Comparison of ENCODE assay signal across 1 cellular context in the genomic region with DNA sequence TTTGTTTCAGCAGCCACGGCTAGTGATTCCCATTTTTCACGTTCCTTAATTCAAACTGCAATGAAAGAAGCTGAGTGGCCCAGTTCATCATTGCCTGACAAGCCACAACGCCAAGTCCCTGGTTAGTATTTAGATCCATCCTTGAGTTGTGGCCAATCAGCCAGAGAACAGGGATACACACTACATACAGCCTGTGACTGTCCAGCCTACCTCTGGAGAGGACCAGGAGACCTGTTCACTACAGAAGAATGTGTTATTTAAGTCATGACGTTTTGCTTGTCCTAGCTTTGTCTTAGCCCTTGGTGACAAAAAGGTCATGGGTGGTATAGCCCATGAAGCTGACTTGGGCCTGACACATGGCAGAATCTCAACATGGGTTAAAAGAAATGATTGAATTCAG.
TF ChIP-seq lines count a peak whose summit lies in the region.

No MANE protein-coding gene starts in this region.

TF ChIP-seq in IMR-90, 13 proteins besides CTCF, POLR2A, EP300 and RAD21:
- TF ChIP-seq MAFK (IDR thresholded peaks at IDR 0.05; ENCODE audit: low read depth, low read length) (no peak), NFE2L2 (IDR thresholded peaks at IDR 0.05; ENCODE audit: low read depth, low read length) (no peak), BHLHE40 (IDR thresholded peaks at IDR 0.05; ENCODE audit: low read depth, low read length) (no peak), CEBPB (IDR thresholded peaks at IDR 0.05; ENCODE audit: low read depth, low read length) (no peak), ELK1 (IDR thresholded peaks at IDR 0.05; ENCODE audit: borderline replicate concordance, low read depth, low read length) (no peak), MXI1 (IDR thresholded peaks at IDR 0.05; ENCODE audit: borderline replicate concordance, low read depth, low read length) (no peak), SMC3 (IDR thresholded peaks at IDR 0.05; ENCODE audit: low read depth, low read length) (no peak), RCOR1 (IDR thresholded peaks at IDR 0.05; ENCODE audit: insufficient replicate concordance, low read length) (no peak), MAZ (IDR thresholded peaks at IDR 0.05; ENCODE audit: borderline replicate concordance, low read depth, low read length) (no peak), RFX5 (IDR thresholded peaks at IDR 0.05; ENCODE audit: low read depth, low read length) (no peak)
- TF ChIP-seq, protein P1, sequence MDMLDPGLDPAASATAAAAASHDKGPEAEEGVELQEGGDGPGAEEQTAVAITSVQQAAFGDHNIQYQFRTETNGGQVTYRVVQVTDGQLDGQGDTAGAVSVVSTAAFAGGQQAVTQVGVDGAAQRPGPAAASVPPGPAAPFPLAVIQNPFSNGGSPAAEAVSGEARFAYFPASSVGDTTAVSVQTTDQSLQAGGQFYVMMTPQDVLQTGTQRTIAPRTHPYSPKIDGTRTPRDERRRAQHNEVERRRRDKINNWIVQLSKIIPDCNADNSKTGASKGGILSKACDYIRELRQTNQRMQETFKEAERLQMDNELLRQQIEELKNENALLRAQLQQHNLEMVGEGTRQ (IDR thresholded peaks at IDR 0.05; ENCODE audit: low read depth, low read length) = no peak
